Comparison of ENCODE assay signal across 1 cellular context in genomic region chr5:121758640-121759039, GRCh38.
TF ChIP-seq lines count a peak whose summit lies in the region.

No MANE protein-coding gene starts in this region.

TF ChIP-seq in WTC11, 78 proteins besides CTCF, POLR2A, EP300 and RAD21 (continued from another document):
- TF ChIP-seq, protein P1, sequence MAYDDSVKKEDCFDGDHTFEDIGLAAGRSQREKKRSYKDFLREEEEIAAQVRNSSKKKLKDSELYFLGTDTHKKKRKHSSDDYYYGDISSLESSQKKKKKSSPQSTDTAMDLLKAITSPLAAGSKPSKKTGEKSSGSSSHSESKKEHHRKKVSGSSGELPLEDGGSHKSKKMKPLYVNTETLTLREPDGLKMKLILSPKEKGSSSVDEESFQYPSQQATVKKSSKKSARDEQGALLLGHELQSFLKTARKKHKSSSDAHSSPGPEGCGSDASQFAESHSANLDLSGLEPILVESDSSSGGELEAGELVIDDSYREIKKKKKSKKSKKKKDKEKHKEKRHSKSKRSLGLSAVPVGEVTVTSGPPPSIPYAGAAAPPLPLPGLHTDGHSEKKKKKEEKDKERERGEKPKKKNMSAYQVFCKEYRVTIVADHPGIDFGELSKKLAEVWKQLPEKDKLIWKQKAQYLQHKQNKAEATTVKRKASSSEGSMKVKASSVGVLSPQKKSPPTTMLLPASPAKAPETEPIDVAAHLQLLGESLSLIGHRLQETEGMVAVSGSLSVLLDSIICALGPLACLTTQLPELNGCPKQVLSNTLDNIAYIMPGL (CRISPR knock-in tag; IDR thresholded peaks at IDR 0.05), result no peak
